7 cellular contexts compared by ENCODE assay signal in genomic region chr17:81675515-81676221, GRCh38. TPM values are rescaled to one million over a fixed set of nuclear protein-coding genes. Genes with fewer than 3 reads are reported as not detected.
DNase-seq lines count a peak whose midpoint lies in the region; ATAC-seq and TF ChIP-seq lines count a peak whose summit lies in the region.
"Not testable (repeated sequence)": the region's sequence is repeated elsewhere in the genome, so short reads cannot be mapped to it uniquely, and the experiment has no call there.

No MANE protein-coding gene starts in this region.

- not testable (repeated sequence) for TF ChIP-seq POLR2A in heart left ventricle (IDR thresholded peaks at IDR 0.05)

- not testable (repeated sequence) for H3K9ac ChIP-seq in PC-3 (ENCODE audit: low read length); mammary epithelial cell (ENCODE audit: insufficient read depth, low read length)

- not testable (repeated sequence) for H3K27ac ChIP-seq in PC-3 (ENCODE audit: low read length); mammary epithelial cell (ENCODE audit: insufficient read depth, low read depth, low read length); heart left ventricle; neutrophil

- TF ChIP-seq CTCF in PC-3 (conservative IDR thresholded peaks at IDR 0.05; ENCODE audit: low read depth, low read length) (peak; percentile 44; the same call in 1 of the 2 replicates), mammary epithelial cell (conservative IDR thresholded peaks at IDR 0.05 in 1 of 2, IDR thresholded peaks at IDR 0.05 in 1 of 2; ENCODE audit: extremely low read depth in 1 of 2, insufficient read depth in 1 of 2, low read depth in 1 of 2, low read length in 2 of 2) (peak; percentile 16 to 44), heart left ventricle (IDR thresholded peaks at IDR 0.05) (peak; percentile 34 to 66 (median 58)), neutrophil (IDR thresholded peaks at IDR 0.05) (peak; percentile 43)

- H3K79me2 ChIP-seq in PC-3 (ENCODE audit: low read length) = not testable (repeated sequence)
- peaks cover 10% of the 10 kb centered on the region for H3K79me2 ChIP-seq in mammary epithelial cell (ENCODE audit: insufficient read depth, low read length)

- ATAC-seq in PC-3, heart left ventricle: not testable (repeated sequence)

- H3K4me1 Mint-ChIP-seq in activated CD4-positive, alpha-beta T cell treated with anti-CD3 and anti-CD28 coated beads, Interleukin-2, amount 10 ng/mL, durations not matched to agents 7 days and 5 days = not testable (repeated sequence)

- dilution Hi-C loops in mammary epithelial cell (cut with HindIII; ENCODE audit: low sequenced_read_pairs) = not testable (repeated sequence)

- H3K9me3 Mint-ChIP-seq in activated CD4-positive, alpha-beta T cell treated with anti-CD3 and anti-CD28 coated beads, Interleukin-2, amount 10 ng/mL, durations not matched to agents 7 days and 5 days = not testable (repeated sequence)

- not testable (repeated sequence) for H3K27ac Mint-ChIP-seq in activated CD4-positive, alpha-beta T cell treated with anti-CD3 and anti-CD28 coated beads, Interleukin-2, amount 10 ng/mL, durations not matched to agents 7 days and 5 days

- H3K27me3 ChIP-seq in PC-3 (ENCODE audit: low read length); mammary epithelial cell (ENCODE audit: insufficient read depth, low read length); heart left ventricle; neutrophil: not testable (repeated sequence)

- peak; percentile 51 for DNase-seq in EH (ENCODE audit: low read depth)
- DNase-seq in KBM-7 = peak; percentile 70
- peak; percentile 43 for DNase-seq in PC-3
- peak; percentile 21 for DNase-seq in activated CD4-positive, alpha-beta T cell treated with anti-CD3 and anti-CD28 coated beads, Interleukin-2, amount 10 ng/mL, durations not matched to agents 7 days and 5 days
- DNase-seq in mammary epithelial cell, heart left ventricle: not testable (repeated sequence)

- not testable (repeated sequence) for H3K4me2 ChIP-seq in PC-3 (ENCODE audit: low read length); mammary epithelial cell (ENCODE audit: insufficient read depth, low read depth, low read length)

- H2AFZ ChIP-seq in PC-3 (ENCODE audit: low read length); mammary epithelial cell (ENCODE audit: low read depth, low read length): not testable (repeated sequence)

- not testable (repeated sequence) for H4K20me1 ChIP-seq in PC-3 (ENCODE audit: low read length); mammary epithelial cell (ENCODE audit: insufficient read depth, low read length)

- H3K36me3 ChIP-seq in PC-3 (ENCODE audit: low read depth, low read length) (peaks cover 24% of the 10 kb centered on the region; the same call in 1 of the 2 replicates), heart left ventricle (peaks cover 0 to 49% (median 35%) of the 10 kb centered on the region in 9 donors), neutrophil (peaks cover 40% of the 10 kb centered on the region)
- not testable (repeated sequence) for H3K36me3 ChIP-seq in mammary epithelial cell (ENCODE audit: insufficient read depth, low read length)

- not testable (repeated sequence) for H3K4me3 ChIP-seq in PC-3 (ENCODE audit: low read length); mammary epithelial cell (replicated peaks in 1 of 3; ENCODE audit: insufficient read depth in 1 of 3, low read depth in 2 of 3, low read length in 3 of 3); heart left ventricle; neutrophil (ENCODE audit: low read depth in 1 of 2, low read length in 1 of 2)

- WGBS in mammary epithelial cell (ENCODE audit: low coverage, missing lambda C conversion rate) = 33% methylated on average over 15 of the region's 18 CpGs
- WGBS in heart left ventricle, 4 donors = 34 to 43% (median 40%) methylated on average over 18 of the region's 18 CpGs

- H3K4me1 ChIP-seq in PC-3 (ENCODE audit: insufficient read depth, low read length); mammary epithelial cell (ENCODE audit: insufficient read depth, low read length); neutrophil (ENCODE audit: control insufficient read depth in 1 of 2, insufficient read depth in 1 of 2, low read depth in 1 of 2, low read length in 1 of 2): not testable (repeated sequence)
- H3K4me1 ChIP-seq in heart left ventricle = peaks cover 0 to 12% (median 0%) of the 10 kb centered on the region in 12 donors

- intact Hi-C loops in PC-3 (cut with micrococcal nuclease); mammary epithelial cell (cut with micrococcal nuclease): not testable (repeated sequence)
- intact Hi-C loops in heart left ventricle (cut with DNase I) = loop anchor here in 1 of 10 donors (2.0 kb wide), 1 partner anchor 35 kb away; no protein-coding TSS in a partner anchor

- CTCF ChIA-PET in PC-3 (lab: Charles Lee) = interaction anchor here (0.5 kb wide), 1 partner anchor 183 kb away, joined by 4 read pairs; no protein-coding TSS in a partner anchor
- CTCF ChIA-PET in activated CD4-positive, alpha-beta T cell treated with anti-CD3 and anti-CD28 coated beads, Interleukin-2, amount 10 ng/mL, durations not matched to agents 7 days and 5 days (lab: Charles Lee) = interaction anchor here (0.9 to 1.5 kb wide), 3 partner anchors 9 to 23 kb away, joined by 3 to 10 read pairs (median 3); partner anchors contain the start of genes ARL16 and HGS
- CTCF ChIA-PET in mammary epithelial cell (lab: Charles Lee; ENCODE audit: low non-redundant PET) = not testable (repeated sequence)

- peak overlapping the region; percentile 1 for H3K4me3 Mint-ChIP-seq in activated CD4-positive, alpha-beta T cell treated with anti-CD3 and anti-CD28 coated beads, Interleukin-2, amount 10 ng/mL, durations not matched to agents 7 days and 5 days

- in situ Hi-C loops in KBM-7 (cut with MboI; ENCODE audit: low pct_unique_long_range_greater_than_20kb, low sequenced_read_pairs); mammary epithelial cell (cut with MboI; ENCODE audit: low sequenced_read_pairs in 2 of 2): not testable (repeated sequence)

- H3F3A ChIP-seq in PC-3 (ENCODE audit: low read length, unreplicated experiment) = not testable (repeated sequence)

- H3K9me2 ChIP-seq in PC-3 (replicated peaks; ENCODE audit: low read length) = not testable (repeated sequence)

- H3K27me3 Mint-ChIP-seq in activated CD4-positive, alpha-beta T cell treated with anti-CD3 and anti-CD28 coated beads, Interleukin-2, amount 10 ng/mL, durations not matched to agents 7 days and 5 days = not testable (repeated sequence)

- POLR2A ChIA-PET in PC-3 (lab: Charles Lee; ENCODE audit: unreplicated experiment); activated CD4-positive, alpha-beta T cell treated with anti-CD3 and anti-CD28 coated beads, Interleukin-2, amount 10 ng/mL, durations not matched to agents 7 days and 5 days (lab: Charles Lee): not testable (repeated sequence)

- H3K36me3 Mint-ChIP-seq in activated CD4-positive, alpha-beta T cell treated with anti-CD3 and anti-CD28 coated beads, Interleukin-2, amount 10 ng/mL, durations not matched to agents 7 days and 5 days (ENCODE audit: low read depth) = peaks cover 18% of the 10 kb centered on the region

- H3K9me3 ChIP-seq in PC-3 (ENCODE audit: low read length); mammary epithelial cell (replicated peaks; ENCODE audit: insufficient read depth, low read length); heart left ventricle; neutrophil: not testable (repeated sequence)

- BruUV-seq in PC-3 (replicated peaks; lab: Mats Ljungman, UMichigan); mammary epithelial cell (replicated peaks; lab: Mats Ljungman, UMichigan): not testable (repeated sequence)

RNA-seq across cellular contexts. Expression of gene ARL16, which starts 7.9 kb away (rescaled TPM):
- total RNA-seq in PC-3 (2014; rRNA removed) (52.6 and 68.8 TPM in 2 replicates), mammary epithelial cell (10 to 100 TPM; 19.5 to 27.7 TPM), heart left ventricle (10 to 100 TPM; 10.2 to 22.3 (median 13.3) TPM)
- total RNA-seq in activated CD4-positive, alpha-beta T cell treated with anti-CD3 and anti-CD28 coated beads, Interleukin-2, amount 10 ng/mL, durations not matched to agents 7 days and 5 days = 10 to 100 TPM; 35.4 to 42.1 TPM
- polyA plus RNA-seq in mammary epithelial cell (38.1 TPM), heart left ventricle (10 to 100 TPM; 22.4 to 23.6 TPM)
- 46.6 TPM for polyA minus RNA-seq in mammary epithelial cell

RNA-seq across cellular contexts. Expression of gene HGS, which starts 8.1 kb away (rescaled TPM):
- total RNA-seq in PC-3 (2014; rRNA removed) (177 and 194 TPM in 2 replicates), mammary epithelial cell (100 to 1,000 TPM in 1 of 2 donors, 10 to 100 TPM in 1; 88.0 to 140 TPM), heart left ventricle (10 to 100 TPM; 37.4 to 90.8 (median 40.3) TPM)
- total RNA-seq in activated CD4-positive, alpha-beta T cell treated with anti-CD3 and anti-CD28 coated beads, Interleukin-2, amount 10 ng/mL, durations not matched to agents 7 days and 5 days = 100 to 1,000 TPM; 121 to 128 TPM
- polyA plus RNA-seq in mammary epithelial cell (72.7 TPM), heart left ventricle (10 to 100 TPM; 53.8 to 81.4 TPM)
- 137 TPM for polyA minus RNA-seq in mammary epithelial cell

RNA-seq across cellular contexts. Expression of gene CCDC137, which starts 9.1 kb away (rescaled TPM):
- 49.9 and 71.0 TPM in 2 replicates for total RNA-seq in PC-3 (2014; rRNA removed)
- total RNA-seq in activated CD4-positive, alpha-beta T cell treated with anti-CD3 and anti-CD28 coated beads, Interleukin-2, amount 10 ng/mL, durations not matched to agents 7 days and 5 days = 10 to 100 TPM; 30.2 to 33.8 TPM
- total RNA-seq in mammary epithelial cell = 10 to 100 TPM in 1 of 2 donors, 1 to 10 TPM in 1; 5.3 to 34.0 TPM
- 17.9 TPM for polyA plus RNA-seq in mammary epithelial cell
- 4.9 TPM for polyA minus RNA-seq in mammary epithelial cell
- total RNA-seq in heart left ventricle = 10 to 100 TPM in 1 of 9 donors, 1 to 10 TPM in 8; 3.5 to 10.1 (median 6.3) TPM
- polyA plus RNA-seq in heart left ventricle = 10 to 100 TPM in 1 of 2 donors, 1 to 10 TPM in 1; 8.2 to 20.0 TPM

RNA-seq across cellular contexts. Expression of gene OXLD1, which starts 9.3 kb away (rescaled TPM):
- 46.7 and 68.9 TPM in 2 replicates for total RNA-seq in PC-3 (2014; rRNA removed)
- total RNA-seq in activated CD4-positive, alpha-beta T cell treated with anti-CD3 and anti-CD28 coated beads, Interleukin-2, amount 10 ng/mL, durations not matched to agents 7 days and 5 days = 10 to 100 TPM; 43.6 to 49.9 TPM
- total RNA-seq in mammary epithelial cell = 10 to 100 TPM; 25.2 to 42.4 TPM
- polyA plus RNA-seq in mammary epithelial cell = 22.7 TPM
- polyA minus RNA-seq in mammary epithelial cell = 2.9 TPM
- total RNA-seq in heart left ventricle = 10 to 100 TPM; 16.9 to 28.8 (median 21.7) TPM
- polyA plus RNA-seq in heart left ventricle = 10 to 100 TPM; 27.0 to 42.9 TPM

RNA-seq across cellular contexts. Expression of gene PDE6G, which starts 19.3 kb away (rescaled TPM):
- total RNA-seq in PC-3 (2014; rRNA removed) (3.0 TPM in 1 of 2 replicates, not detected in the other), mammary epithelial cell (under 1 TPM in 1 of 2 donors, not detected in 1; 0.17 TPM), heart left ventricle (1 to 10 TPM in 2 of 9 donors, under 1 TPM in 1, not detected in 6; 0.73 to 2.3 (median 1.5) TPM)
- 10 to 100 TPM; 19.8 to 24.7 TPM for total RNA-seq in activated CD4-positive, alpha-beta T cell treated with anti-CD3 and anti-CD28 coated beads, Interleukin-2, amount 10 ng/mL, durations not matched to agents 7 days and 5 days
- polyA plus RNA-seq in mammary epithelial cell (not detected), heart left ventricle (under 1 TPM in 1 of 2 donors, not detected in 1; 0.67 TPM)
- not detected for polyA minus RNA-seq in mammary epithelial cell
